28 cellular contexts compared by ENCODE assay signal in the genomic region with DNA sequence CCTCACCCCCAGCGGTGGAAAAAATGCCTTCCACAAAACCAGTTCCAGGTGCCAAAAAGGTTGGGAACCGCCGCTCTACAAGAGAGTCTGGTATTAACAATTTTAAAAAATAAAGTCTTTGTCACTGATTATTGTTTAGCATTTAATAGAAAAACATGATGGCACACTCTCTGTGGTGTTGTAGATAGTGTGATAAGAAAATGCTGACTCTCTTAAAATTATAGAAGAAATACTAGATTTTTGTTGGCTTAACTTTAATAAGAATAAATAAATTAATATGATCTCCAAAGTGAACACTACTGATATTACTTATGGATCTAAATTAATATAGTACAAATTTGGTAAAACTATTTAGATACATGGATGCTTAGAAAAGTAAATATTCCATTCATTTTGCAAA.
"Had no signal": no experiment of that assay in that cellular context is flagged by ENCODE, and none has a peak within 500 bp of the region (broad histone marks: within the 10 kb centered on the region; RNA-seq: fewer than 3 reads in every experiment).

No MANE protein-coding gene starts in this region.

- DNase-seq: natural killer cell; occipital lobe; ovary; posterior cingulate gyrus; psoas muscle; right cardiac atrium; spleen; stimulated activated CD4-positive, alpha-beta T cell treated with anti-CD3 and anti-CD28 coated beads, Interleukin-12 subunit alpha, Interleukin-12 subunit beta, amount 100 ng/mL, for 4 hours; stimulated activated CD4-positive, alpha-beta T cell treated with anti-CD3 and anti-CD28 coated beads, Interleukin-1b, Interleukin-23, amount 100 ng/mL, for 48 hours; stimulated activated CD4-positive, alpha-beta T cell treated with anti-CD3 and anti-CD28 coated beads, Interleukin-4, amount 100 ng/mL, for 1 hour; stimulated activated CD4-positive, alpha-beta T cell treated with anti-CD3 and anti-CD28 coated beads, Interleukin-4, amount 100 ng/mL, for 4 hours; stimulated activated CD8-positive, alpha-beta memory T cell treated with anti-CD3 and anti-CD28 coated beads, Interleukin-4, amount 100 ng/mL, for 48 hours; stimulated activated naive CD4-positive, alpha-beta T cell; stimulated activated naive CD8-positive, alpha-beta T cell treated with anti-CD3 and anti-CD28 coated beads, Interleukin-15, amount 100 ng/mL, for 72 hours; stimulated activated naive CD8-positive, alpha-beta T cell treated with anti-CD3 and anti-CD28 coated beads, Interleukin-15, Interleukin-2, amounts not matched to agents 100 U/mL and 50 U/mL, for 24 hours; substantia nigra; testis; tibial artery; transverse colon; upper lobe of right lung; uterus had no signal

- H3K27ac ChIP-seq: neural progenitor cell, ovary, parathyroid adenoma, psoas muscle, skin epidermis, spleen, suprapubic skin, testis, tibial artery, transverse colon, upper lobe of right lung, uterus had no signal

- H3K4me1 ChIP-seq: parathyroid adenoma, psoas muscle, spleen, suprapubic skin, testis, tibial artery, transverse colon, upper lobe of right lung, uterus had no signal

- H3K36me3 ChIP-seq: neural progenitor cell, ovary, spleen, suprapubic skin, tibial artery, transverse colon, upper lobe of right lung, uterus had no signal

- ATAC-seq: natural killer cell; psoas muscle; right cardiac atrium; sciatic nerve; stimulated activated memory B cell treated with anti-CD40 and anti-IgM and Interleukin-4, amounts not matched to agents 10 μg/mL and 1 μg/mL and 100 μg/mL, for 72 hours; stimulated activated naive CD8-positive, alpha-beta T cell treated with anti-CD3 and anti-CD28 coated beads, Interleukin-15, amount 100 ng/mL, for 72 hours; stimulated activated naive CD8-positive, alpha-beta T cell treated with anti-CD3 and anti-CD28 coated beads, Interleukin-15, Interleukin-2, amounts not matched to agents 100 U/mL and 50 U/mL, for 24 hours; upper lobe of right lung had no signal

- H3K4me3 ChIP-seq: neural progenitor cell, ovary, psoas muscle, skin epidermis, smooth muscle cell, spleen, suprapubic skin, testis, tibial artery, transverse colon, upper lobe of right lung, uterus had no signal

- H3K4me2 ChIP-seq: neural progenitor cell, smooth muscle cell had no signal

- H3K27me3 ChIP-seq: neural progenitor cell, ovary, spleen, suprapubic skin, testis, tibial artery, transverse colon, upper lobe of right lung, uterus had no signal

- H3K9me3 ChIP-seq: ovary, psoas muscle, spleen, suprapubic skin, testis, tibial artery, transverse colon, upper lobe of right lung, uterus had no signal
